8 cellular contexts compared by ENCODE assay signal in genomic region chr9:131238402-131239021, GRCh38. TPM values are rescaled to one million over a fixed set of nuclear protein-coding genes. Genes with fewer than 3 reads are reported as not detected.
DNase-seq lines count a peak whose midpoint lies in the region; ATAC-seq, FAIRE-seq and TF ChIP-seq lines count a peak whose summit lies in the region.

No MANE protein-coding gene starts in this region.

- H3K9me3 ChIP-seq in keratinocyte (ENCODE audit: control insufficient read depth, low read depth, low read length) = no peaks in the 10 kb centered on the region
- no peaks in the 10 kb centered on the region for H3K9me3 ChIP-seq in suprapubic skin

- no peak for TF ChIP-seq POLR2A in suprapubic skin (IDR thresholded peaks at IDR 0.05)

- no peaks in the 10 kb centered on the region for H3K79me2 ChIP-seq in keratinocyte (ENCODE audit: control insufficient read depth, insufficient read depth, low read length)

- H3K4me3 ChIP-seq in keratinocyte (ENCODE audit: control insufficient read depth in 2 of 3, extremely low read depth in 1 of 3, insufficient read depth in 2 of 3, low read depth in 1 of 3, low read length in 3 of 3) (no peak overlapping the region), suprapubic skin (peak overlapping the region; percentile 18)

- H4K20me1 ChIP-seq in keratinocyte (ENCODE audit: control insufficient read depth, extremely low read depth, insufficient read depth, low read length) = no peaks in the 10 kb centered on the region

- H3K27me3 ChIP-seq in keratinocyte (ENCODE audit: control insufficient read depth, extremely low read depth, insufficient read depth, low read length) (no peaks in the 10 kb centered on the region), suprapubic skin (no peaks in the 10 kb centered on the region)

- H3K27ac ChIP-seq in keratinocyte (ENCODE audit: control insufficient read depth, insufficient read depth, low read length) (no peak overlapping the region), suprapubic skin (no peak overlapping the region)

- peak overlapping the region; percentile 88 to 93 for H3K27ac Mint-ChIP-seq in activated naive CD4-positive, alpha-beta T cell treated with anti-CD3 and anti-CD28 coated beads, Interleukin-2, amount 50 U/mL, for 72 hours

- peak overlapping the region; percentile 19 for H3K4me2 ChIP-seq in keratinocyte (ENCODE audit: control insufficient read depth, extremely low read depth, insufficient read depth, low read depth, low read length)

- peak overlapping the region; percentile 70 for H2AFZ ChIP-seq in keratinocyte (ENCODE audit: control insufficient read depth, low read length)

- H3K36me3 Mint-ChIP-seq in activated naive CD4-positive, alpha-beta T cell treated with anti-CD3 and anti-CD28 coated beads, Interleukin-2, amount 50 U/mL, for 72 hours = peaks cover 4 to 10% of the 10 kb centered on the region in 2 donors

- DNase-seq in activated naive CD4-positive, alpha-beta T cell treated with anti-CD3 and anti-CD28 coated beads, Interleukin-2, amount 50 U/mL, for 72 hours (ENCODE audit: low spot score in 2 of 2) = no peak
- DNase-seq in keratinocyte (ENCODE audit: low read depth, low spot score) = no peak
- DNase-seq in suprapubic skin (ENCODE audit: low spot score in 2 of 2) = no peak
- no peak for DNase-seq in stimulated activated CD4-positive, alpha-beta T cell treated with anti-CD3 and anti-CD28 coated beads, Interleukin-2, amount 100 ng/mL, for 48 hours
- no peak for DNase-seq in NCI-H128 (lab: John Stamatoyannopoulos, UW; ENCODE audit: unreplicated experiment)

- WGBS in suprapubic skin = 26% methylated on average over 14 of the region's 23 CpGs

- peaks cover 3 to 5% of the 10 kb centered on the region in 2 donors for H3K9me3 Mint-ChIP-seq in activated naive CD4-positive, alpha-beta T cell treated with anti-CD3 and anti-CD28 coated beads, Interleukin-2, amount 50 U/mL, for 72 hours

- H3K9me1 ChIP-seq in keratinocyte (ENCODE audit: control insufficient read depth, extremely low read depth, insufficient read depth, low read length) = no peaks in the 10 kb centered on the region

- peak overlapping the region; percentile 22 for H3K9ac ChIP-seq in keratinocyte (ENCODE audit: control insufficient read depth, extremely low read depth, insufficient read depth, low read length)

- FAIRE-seq in keratinocyte (lab: Jason Lieb, UNC) = no peak

- H3K36me3 ChIP-seq in keratinocyte (ENCODE audit: control insufficient read depth in 2 of 2, extremely low read depth in 1 of 2, insufficient read depth in 2 of 2, low read length in 2 of 2) (peaks cover 5 to 8% of the 10 kb centered on the region in 2 experiments), suprapubic skin (peaks cover 22% of the 10 kb centered on the region)

- TF ChIP-seq CTCF in keratinocyte (optimal IDR thresholded peaks at IDR 0.05 in 1 of 3, IDR thresholded peaks at IDR 0.05 in 1 of 3, conservative IDR thresholded peaks at IDR 0.05 in 1 of 3; ENCODE audit: extremely low read depth in 1 of 3, insufficient read depth in 2 of 3, low read length in 3 of 3) (no peak), suprapubic skin (IDR thresholded peaks at IDR 0.05) (no peak)

- peak; percentile 19 for ATAC-seq in GM19043 (IDR thresholded peaks at IDR 0.05; ENCODE audit: low read depth, unreplicated experiment)
- ATAC-seq in HG03060 (IDR thresholded peaks at IDR 0.05; ENCODE audit: low read depth, unreplicated experiment) = peak; percentile 14
- peak; percentile 9 to 10 for ATAC-seq in activated naive CD4-positive, alpha-beta T cell treated with anti-CD3 and anti-CD28 coated beads, Interleukin-2, amount 50 U/mL, for 72 hours
- no peak for ATAC-seq in HG03439 (IDR thresholded peaks at IDR 0.05; ENCODE audit: unreplicated experiment)

- H3K4me1 ChIP-seq in keratinocyte (ENCODE audit: control insufficient read depth, extremely low read depth, insufficient read depth, low read length) = peaks cover 12% of the 10 kb centered on the region
- H3K4me1 ChIP-seq in suprapubic skin = peaks cover 16% of the 10 kb centered on the region

- TF ChIP-seq EP300 in suprapubic skin (IDR thresholded peaks at IDR 0.05) = no peak

- dilution Hi-C loops in keratinocyte (cut with MboI; ENCODE audit: extremely low pct_ligation_motif_present, low sequenced_read_pairs) = no loop called here

RNA-seq across cellular contexts. Expression of gene FAM78A, which starts 37.8 kb away (rescaled TPM):
- 10 to 100 TPM; 23.0 to 45.7 TPM for total RNA-seq in activated naive CD4-positive, alpha-beta T cell treated with anti-CD3 and anti-CD28 coated beads, Interleukin-2, amount 50 U/mL, for 72 hours
- 0.25 to 1.1 TPM (median 0.33 TPM) in 3 replicates for polyA plus RNA-seq in keratinocyte
- polyA plus RNA-seq in keratinocyte (2011; ENCODE audit: low read depth) = 0.11 TPM
- polyA plus RNA-seq in keratinocyte (2011; cell fraction: cytosol; rRNA removed) = 0.22 and 0.47 TPM in 2 replicates
- polyA plus RNA-seq in keratinocyte (2011; cell fraction: nucleus; rRNA removed) = 0.50 and 1.0 TPM in 2 replicates
- 0.08 and 0.54 TPM in 2 replicates for polyA plus RNA-seq in keratinocyte (2012; ENCODE audit: low replicate concordance)
- polyA minus RNA-seq in keratinocyte = 0.20 to 1.3 TPM (median 0.33 TPM) in 3 replicates
- not detected for polyA minus RNA-seq in keratinocyte (2011; cell fraction: cytosol; rRNA and poly(A)+ RNA removed)
- 0.78 TPM in 1 of 2 replicates, not detected in the other for polyA minus RNA-seq in keratinocyte (2011; cell fraction: nucleus; rRNA and poly(A)+ RNA removed)
- total RNA-seq in suprapubic skin = 1 to 10 TPM in 3 of 4 donors, under 1 TPM in 1; 0.81 to 2.0 (median 1.3) TPM

RNA-seq across cellular contexts. Expression of gene PLPP7, which starts 51.0 kb away (rescaled TPM):
- total RNA-seq in activated naive CD4-positive, alpha-beta T cell treated with anti-CD3 and anti-CD28 coated beads, Interleukin-2, amount 50 U/mL, for 72 hours = under 1 TPM; 0.14 to 0.37 TPM
- not detected in 3 replicates for polyA plus RNA-seq in keratinocyte
- not detected for polyA plus RNA-seq in keratinocyte (2011; ENCODE audit: low read depth)
- not detected in 2 replicates for polyA plus RNA-seq in keratinocyte (2011; cell fraction: cytosol; rRNA removed)
- not detected in 2 replicates for polyA plus RNA-seq in keratinocyte (2011; cell fraction: nucleus; rRNA removed)
- not detected in 2 replicates for polyA plus RNA-seq in keratinocyte (2012; ENCODE audit: low replicate concordance)
- polyA minus RNA-seq in keratinocyte = not detected in 3 replicates
- polyA minus RNA-seq in keratinocyte (2011; cell fraction: cytosol; rRNA and poly(A)+ RNA removed) = not detected
- polyA minus RNA-seq in keratinocyte (2011; cell fraction: nucleus; rRNA and poly(A)+ RNA removed) = not detected in 2 replicates
- 1 to 10 TPM in 1 of 4 donors, under 1 TPM in 3; 0.80 to 1.1 (median 0.92) TPM for total RNA-seq in suprapubic skin

Comparison
In these comparisons a context has a peak if more than half of its experiments do, and no peak if none do; other contexts are left out.
1. RNA of gene FAM78A, which starts 37.8 kb away (total RNA-seq): 23.0 to 45.7 TPM in activated naive CD4-positive, alpha-beta T cell treated with anti-CD3 and anti-CD28 coated beads, Interleukin-2, amount 50 U/mL, for 72 hours; 0.81 to 2.0 TPM in suprapubic skin; every median in the first group is over 4 times any median in the second.